ENCODE assay signal across 8 cellular contexts in genomic region chr6:106097368-106098231, GRCh38. TPM values are rescaled to one million over a fixed set of nuclear protein-coding genes. Genes with fewer than 3 reads are reported as not detected.
DNase-seq lines count a peak whose midpoint lies in the region; ATAC-seq, FAIRE-seq and TF ChIP-seq lines count a peak whose summit lies in the region.

No MANE protein-coding gene starts in this region.

- H3K36me3 Mint-ChIP-seq in astrocyte (ENCODE audit: low read depth, unreplicated experiment): peaks cover 7% of the 10 kb centered on the region

- peak overlapping the region; percentile 63 for H2AFZ ChIP-seq in astrocyte (ENCODE audit: low read depth, low read length)

- H3K27me3 Mint-ChIP-seq in astrocyte (ENCODE audit: low read depth, unreplicated experiment): no peaks in the 10 kb centered on the region

- H3K4me1 ChIP-seq in astrocyte (ENCODE audit: insufficient read depth, low read length): peaks cover 18% of the 10 kb centered on the region

- FAIRE-seq in astrocyte (lab: Jason Lieb, UNC): peak; percentile 88

- no peaks in the 10 kb centered on the region for H4K20me1 ChIP-seq in astrocyte (ENCODE audit: insufficient read depth, low read length)

- no peaks in the 10 kb centered on the region for H3K9me3 Mint-ChIP-seq in astrocyte (ENCODE audit: unreplicated experiment)

- peaks cover 11% of the 10 kb centered on the region for H3K79me2 ChIP-seq in astrocyte (ENCODE audit: insufficient read depth, low read length)

- H3K36me3 ChIP-seq in astrocyte (ENCODE audit: insufficient read depth, low read length): peaks cover 5% of the 10 kb centered on the region

- H3K9me3 ChIP-seq in astrocyte (ENCODE audit: insufficient read depth, low read depth, low read length) (no peaks in the 10 kb centered on the region), iPS-18c (ENCODE audit: control insufficient read depth, insufficient read depth, low read length) (no peaks in the 10 kb centered on the region)

- H3K27me3 ChIP-seq in astrocyte (ENCODE audit: insufficient read depth, low read length): no peaks in the 10 kb centered on the region

- H3K4me3 Mint-ChIP-seq in astrocyte (ENCODE audit: unreplicated experiment): peak overlapping the region; percentile 84

- peak overlapping the region; percentile 64 for H3K27ac ChIP-seq in astrocyte (ENCODE audit: low read depth, low read length)

- peak; percentile 51 for DNase-seq in stimulated activated CD4-positive, alpha-beta T cell treated with anti-CD3 and anti-CD28 coated beads, Interleukin-15, amount 100 ng/mL, for 24 hours
- no peak for DNase-seq in stimulated activated CD4-positive, alpha-beta T cell treated with anti-CD3 and anti-CD28 coated beads, Interleukin-2, amount 100 ng/mL, for 48 hours
- DNase-seq in astrocyte (ENCODE audit: low read depth): peak; percentile 46
- DNase-seq in stimulated activated naive CD8-positive, alpha-beta T cell treated with anti-CD3 and anti-CD28 coated beads, Interleukin-15, Interleukin-2, amounts not matched to agents 100 U/mL and 50 U/mL, for 24 hours: no peak
- DNase-seq in NCI-H1694 (lab: John Stamatoyannopoulos, UW): no peak

- H3K27ac Mint-ChIP-seq in astrocyte (ENCODE audit: unreplicated experiment): peak overlapping the region; percentile 97

- H3K4me1 Mint-ChIP-seq in astrocyte (ENCODE audit: low read depth, unreplicated experiment): peaks cover 39% of the 10 kb centered on the region

- peak overlapping the region; percentile 51 for H3K4me3 ChIP-seq in astrocyte (ENCODE audit: insufficient read depth, low read depth, low read length)
- peak overlapping the region; percentile 31 for H3K4me3 ChIP-seq in iPS-18c (ENCODE audit: insufficient read depth, low read depth, low read length)

- ATAC-seq in HG03039 (IDR thresholded peaks at IDR 0.05; ENCODE audit: unreplicated experiment): peak; percentile 32
- ATAC-seq in stimulated activated naive CD8-positive, alpha-beta T cell treated with anti-CD3 and anti-CD28 coated beads, Interleukin-15, Interleukin-2, amounts not matched to agents 100 U/mL and 50 U/mL, for 24 hours: peak; percentile 41

- H3K9ac ChIP-seq in astrocyte (ENCODE audit: low read length): peak overlapping the region; percentile 71

- TF ChIP-seq POLR2A in Raji (IDR thresholded peaks at IDR 0.05; ENCODE audit: insufficient read depth, low read depth, low read length): 0 out of 2 replicates have a peak, but pooled peaks have one; percentile 16

- H3K4me2 ChIP-seq in astrocyte (ENCODE audit: low read length): peak overlapping the region; percentile 84

- TF ChIP-seq CTCF in astrocyte (IDR thresholded peaks at IDR 0.05; ENCODE audit: insufficient read depth, low read depth, low read length): no peak

RNA-seq across cellular contexts. Expression of gene PRDM1, which starts 11.5 kb away (rescaled TPM):
- 10.5 and 11.4 TPM in 2 replicates for total RNA-seq in astrocyte

Comparison
In these comparisons a context has a peak if more than half of its experiments do, and no peak if none do; other contexts are left out.
1. DNase-seq: peak in stimulated activated CD4-positive, alpha-beta T cell treated with anti-CD3 and anti-CD28 coated beads, Interleukin-15, amount 100 ng/mL, for 24 hours (single experiment) and astrocyte (single experiment); none in stimulated activated CD4-positive, alpha-beta T cell treated with anti-CD3 and anti-CD28 coated beads, Interleukin-2, amount 100 ng/mL, for 48 hours (0 of 2), stimulated activated naive CD8-positive, alpha-beta T cell treated with anti-CD3 and anti-CD28 coated beads, Interleukin-15, Interleukin-2, amounts not matched to agents 100 U/mL and 50 U/mL, for 24 hours (single experiment) and NCI-H1694 (single experiment).